ENCODE assay signal across 11 cellular contexts in the genomic region with DNA sequence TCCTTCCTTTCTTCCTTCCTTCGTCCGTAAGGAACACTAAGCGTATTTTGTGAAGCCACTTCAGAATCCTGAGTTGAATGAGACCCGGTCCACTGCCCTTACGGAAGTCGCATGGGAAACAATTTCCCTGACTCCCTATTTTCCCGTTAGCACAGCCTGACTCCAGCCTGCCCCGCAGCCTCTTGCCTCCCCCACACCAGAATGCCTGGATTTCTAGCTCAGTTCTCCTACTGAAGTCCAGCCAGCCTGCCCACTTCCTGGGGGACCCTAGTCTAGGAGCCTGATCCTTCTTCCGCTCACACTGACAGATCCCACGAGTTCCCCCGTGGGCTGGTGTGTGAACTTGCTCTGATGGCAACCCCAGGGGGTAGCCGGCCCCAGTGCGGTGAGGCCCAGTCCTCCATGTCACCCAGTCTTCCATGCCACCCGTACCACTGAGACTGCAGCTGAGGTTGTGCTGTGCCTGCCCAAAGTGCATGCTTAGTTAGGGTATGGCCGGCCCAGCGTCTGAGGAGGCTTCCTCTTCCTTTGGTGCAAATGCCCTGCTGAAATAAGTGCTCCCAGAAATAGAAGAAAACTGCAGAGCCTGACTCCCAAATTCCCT. TPM values are rescaled to one million over a fixed set of nuclear protein-coding genes. Genes with fewer than 3 reads are reported as not detected.
DNase-seq lines count a peak whose midpoint lies in the region; ATAC-seq and TF ChIP-seq lines count a peak whose summit lies in the region.
"Had no signal": no experiment of that assay in that cellular context is flagged by ENCODE, and none has a peak within 500 bp of the region (broad histone marks: within the 10 kb centered on the region; RNA-seq: fewer than 3 reads in every experiment).

No MANE protein-coding gene starts in this region.

- H3K9me3 Mint-ChIP-seq in GM23338 (no peaks in the 10 kb centered on the region), neural progenitor cell (no peaks in the 10 kb centered on the region)

- no peaks in the 10 kb centered on the region for H3K9me2 ChIP-seq in GM23338 (ENCODE audit: insufficient read depth)

- no peaks in the 10 kb centered on the region for H3K36me3 ChIP-seq in GM23338 (ENCODE audit: insufficient read depth)
- peaks cover 9% of the 10 kb centered on the region for H3K36me3 ChIP-seq in adipocyte (ENCODE audit: control insufficient read depth, insufficient read depth, low read length, severe bottlenecking)
- no peaks in the 10 kb centered on the region for H3K36me3 ChIP-seq in neural progenitor cell

- no peak for TF ChIP-seq POLR2A in erythroblast (IDR thresholded peaks at IDR 0.05; ENCODE audit: low read length)

- H4K20me1 ChIP-seq in GM23338 (replicated peaks; ENCODE audit: insufficient read depth) = no peaks in the 10 kb centered on the region
- no peaks in the 10 kb centered on the region for H4K20me1 ChIP-seq in neural progenitor cell (ENCODE audit: low read depth)

- H3K9ac ChIP-seq in adipocyte (ENCODE audit: low read length) (peak overlapping the region; percentile 17), neural progenitor cell (no peak overlapping the region)

- no peaks in the 10 kb centered on the region for H3K79me2 ChIP-seq in GM23338 (replicated peaks; ENCODE audit: insufficient read depth)
- no peaks in the 10 kb centered on the region for H3K79me2 ChIP-seq in neural progenitor cell (ENCODE audit: low read depth)

- POLR2A ChIA-PET in AG04450 (lab: Yijun Ruan, JAX) = interaction anchor here (0.7 to 1.3 kb wide), 9 partner anchors 12 to 118 kb away, joined by 3 to 6 read pairs (median 3); partner anchors contain the start of genes ABTB1 and MGLL

- H3K4me1 Mint-ChIP-seq in GM23338 (peaks cover 9% of the 10 kb centered on the region), neural progenitor cell (peaks cover 34% of the 10 kb centered on the region)
- H3K4me1 Mint-ChIP-seq: activated T-helper 17 cell treated with anti-CD3 and anti-CD28 coated beads, Interleukin-2, amount 50 U/mL, for 72 hours had no signal

- H3K4me3 ChIP-seq in AG04450 (ENCODE audit: low read depth, low read length) (no peak overlapping the region), GM23338 (no peak overlapping the region), adipocyte (ENCODE audit: low read length) (no peak overlapping the region), neural progenitor cell (no peak overlapping the region)

- no peaks in the 10 kb centered on the region for H3K27me3 ChIP-seq in AG04450 (ENCODE audit: control insufficient read depth, insufficient read depth, low read length)
- H3K27me3 ChIP-seq in GM23338 (ENCODE audit: insufficient read depth) = no peaks in the 10 kb centered on the region
- no peaks in the 10 kb centered on the region for H3K27me3 ChIP-seq in adipocyte (replicated peaks; ENCODE audit: control insufficient read depth, insufficient read depth, low read length)
- H3K27me3 ChIP-seq in neural progenitor cell = no peaks in the 10 kb centered on the region

- peaks cover 14% of the 10 kb centered on the region for H3K27me3 Mint-ChIP-seq in GM23338 (ENCODE audit: insufficient read depth, low read depth, poor library complexity)
- H3K27me3 Mint-ChIP-seq in neural progenitor cell (ENCODE audit: insufficient read depth, low read depth) = peaks cover 5% of the 10 kb centered on the region

- TF ChIP-seq CTCF in AG04450 (IDR thresholded peaks at IDR 0.05; ENCODE audit: low read depth, low read length) (no peak), GM23338 (conservative IDR thresholded peaks at IDR 0.05; ENCODE audit: low read depth in 2 of 2) (no peak), neural progenitor cell (IDR thresholded peaks at IDR 0.05) (no peak)

- H3K4me2 ChIP-seq in GM23338 = no peak overlapping the region
- no peak overlapping the region for H3K4me2 ChIP-seq in neural progenitor cell

- peak overlapping the region; percentile 85 for H2AFZ ChIP-seq in GM23338
- H2AFZ ChIP-seq in neural progenitor cell (replicated peaks) = peak overlapping the region; percentile 3

- CTCF ChIA-PET in AG04450 (lab: Charles Lee) = interaction anchor here (1.2 to 2.3 kb wide), 5 partner anchors 11 to 100 kb away, joined by 3 to 16 read pairs (median 6); no protein-coding TSS in a partner anchor

- H3K27ac Mint-ChIP-seq in GM23338 = 0 out of 2 replicates have a peak overlapping the region, but pooled peaks have one; percentile 54
- peak overlapping the region; percentile 37 for H3K27ac Mint-ChIP-seq in neural progenitor cell
- H3K27ac Mint-ChIP-seq: activated T-helper 17 cell treated with anti-CD3 and anti-CD28 coated beads, Interleukin-2, amount 50 U/mL, for 72 hours; CD8-positive, alpha-beta memory T cell had no signal

- no peaks in the 10 kb centered on the region for H3K4me1 ChIP-seq in GM23338 (ENCODE audit: insufficient read depth)
- H3K4me1 ChIP-seq in adipocyte (ENCODE audit: control insufficient read depth, insufficient read depth, low read length) = peaks cover 55% of the 10 kb centered on the region
- peaks cover 10% of the 10 kb centered on the region for H3K4me1 ChIP-seq in neural progenitor cell

- H3K36me3 Mint-ChIP-seq in GM23338 (ENCODE audit: low read depth) (no peaks in the 10 kb centered on the region), neural progenitor cell (no peaks in the 10 kb centered on the region)
- H3K36me3 Mint-ChIP-seq: CD8-positive, alpha-beta memory T cell had no signal

- H3K9me3 ChIP-seq in AG04450 (ENCODE audit: control insufficient read depth, insufficient read depth, low read length) (no peaks in the 10 kb centered on the region), adipocyte (ENCODE audit: control insufficient read depth, low read length) (peaks cover 4% of the 10 kb centered on the region), neural progenitor cell (ENCODE audit: low read depth) (no peaks in the 10 kb centered on the region)

- peak; percentile 35 for ATAC-seq in GM23338

- H3F3A ChIP-seq in GM23338 (replicated peaks; ENCODE audit: low read depth) (no peaks in the 10 kb centered on the region), neural progenitor cell (ENCODE audit: low read depth) (no peaks in the 10 kb centered on the region)

- H3K4me3 Mint-ChIP-seq in GM23338 (no peak overlapping the region), neural progenitor cell (no peak overlapping the region)
- H3K4me3 Mint-ChIP-seq: activated T-helper 17 cell treated with anti-CD3 and anti-CD28 coated beads, Interleukin-2, amount 50 U/mL, for 72 hours had no signal

- DNase-seq in AG04450 (ENCODE audit: low read depth, low spot score) = no peak
- no peak for DNase-seq in GM23338 (ENCODE audit: low spot score)
- no peak for DNase-seq in adipocyte (ENCODE audit: low read depth)
- DNase-seq in neural progenitor cell (ENCODE audit: low spot score) = no peak
- no peak for DNase-seq in A172 (ENCODE audit: low spot score)
- DNase-seq in erythroblast (lab: John Stamatoyannopoulos, UW) = no peak
- DNase-seq in D341Med (ENCODE audit: low spot score) = no peak
- no peak for DNase-seq in NCI-H1694 treated with DMSO at 0.1 percent for 48 hours (lab: John Stamatoyannopoulos, UW)
- DNase-seq: CD8-positive, alpha-beta memory T cell; NCI-H1436 had no signal

- H3K27ac ChIP-seq in AG04450 (ENCODE audit: low read depth, low read length) (peak overlapping the region; percentile 94), GM23338 (ENCODE audit: low read depth) (no peak overlapping the region), neural progenitor cell (no peak overlapping the region)

TF ChIP-seq in GM23338, 12 proteins besides CTCF, POLR2A, EP300 and RAD21:
- TF ChIP-seq STAT1 (IDR thresholded peaks at IDR 0.05; ENCODE audit: unreplicated experiment) (no peak), CREB1 (CRISPR knock-in tag; IDR thresholded peaks at IDR 0.05; ENCODE audit: low read depth) (no peak), EZH2phosphoT487 (IDR thresholded peaks at IDR 0.05; ENCODE audit: unreplicated experiment) (no peak), NANOG (IDR thresholded peaks at IDR 0.05; ENCODE audit: borderline replicate concordance) (no peak)

RNA-seq across cellular contexts. Expression of gene MGLL, which starts 31.6 kb away (rescaled TPM):
- polyA plus RNA-seq in AG04450 (2011; rRNA removed) = 49.1 and 51.5 TPM in 2 replicates
- polyA minus RNA-seq in AG04450 (2011; rRNA and poly(A)+ RNA removed) = 67.4 and 85.4 TPM in 2 replicates
- 0.62 and 0.83 TPM in 2 replicates for total RNA-seq in GM23338 (2014; rRNA removed; shearing (Covaris generic))
- polyA plus RNA-seq in GM23338 (2016; fragmentation: Nextera tagmentation; extraction: Ambion mirVana) = 0.71 and 1.3 TPM in 2 replicates
- 0.12 and 0.15 TPM in 2 replicates for total RNA-seq in neural progenitor cell (ENCODE audit: low replicate concordance)
- total RNA-seq in A172 (2014; rRNA removed; shearing (Covaris generic)) = 31.2 and 31.4 TPM in 2 replicates

Comparison
In these comparisons a context has a peak if more than half of its experiments do, and no peak if none do; other contexts are left out.
1. RNA of gene MGLL, which starts 31.6 kb away (total RNA-seq): 31.2 to 31.4 TPM in A172; 0.62 to 0.83 TPM in GM23338 and 0.12 to 0.15 TPM in neural progenitor cell; every median in the first group is over 10 times any median in the second.